Comparison of ENCODE assay signal across 8 cellular contexts in genomic region chr15:72117448-72117697, GRCh38. TPM values are rescaled to one million over a fixed set of nuclear protein-coding genes. Genes with fewer than 3 reads are reported as not detected.
DNase-seq lines count a peak whose midpoint lies in the region; ATAC-seq and TF ChIP-seq lines count a peak whose summit lies in the region.

No MANE protein-coding gene starts in this region.

- peak overlapping the region; percentile 89 for H3K27ac Mint-ChIP-seq in activated CD8-positive, alpha-beta memory T cell treated with anti-CD3 and anti-CD28 coated beads, Interleukin-2, amount 10 ng/mL, durations not matched to agents 7 days and 5 days
- peak overlapping the region; percentile 94 for H3K27ac Mint-ChIP-seq in endodermal cell

- DNase-seq in NCI-H2171 treated with DMSO at 0.1 percent for 48 hours (lab: John Stamatoyannopoulos, UW) (peak; percentile 53), endodermal cell (peak; percentile 92), NCI-H510A treated with DMSO at 0.1 percent for 48 hours (lab: John Stamatoyannopoulos, UW) (no peak)
- peak; percentile 83 for DNase-seq in activated CD8-positive, alpha-beta memory T cell treated with anti-CD3 and anti-CD28 coated beads, Interleukin-2, amount 10 ng/mL, durations not matched to agents 7 days and 5 days
- peak; percentile 73 for DNase-seq in stimulated activated naive CD4-positive, alpha-beta T cell treated with Interleukin-2 at 50 U/mL for 16 hours (lab: John Stamatoyannopoulos, UW)

- TF ChIP-seq CTCF in endodermal cell (conservative IDR thresholded peaks at IDR 0.05) = no peak

- CTCF ChIA-PET in activated CD8-positive, alpha-beta memory T cell treated with anti-CD3 and anti-CD28 coated beads, Interleukin-2, amount 10 ng/mL, durations not matched to agents 7 days and 5 days (lab: Charles Lee) = interaction anchor here (1.5 to 1.9 kb wide), 2 partner anchors 336 to 374 kb away, joined by 3 to 6 read pairs; no protein-coding TSS in a partner anchor

- H3K4me1 ChIP-seq in endodermal cell (ENCODE audit: control insufficient read depth, insufficient read depth, low read length) (peaks cover 3% of the 10 kb centered on the region), mucosa of stomach (ENCODE audit: control insufficient read depth, insufficient read depth, low read length) (peaks cover 3% of the 10 kb centered on the region)

- peaks cover 2% of the 10 kb centered on the region for H3K36me3 Mint-ChIP-seq in activated CD8-positive, alpha-beta memory T cell treated with anti-CD3 and anti-CD28 coated beads, Interleukin-2, amount 10 ng/mL, durations not matched to agents 7 days and 5 days
- no peaks in the 10 kb centered on the region for H3K36me3 Mint-ChIP-seq in endodermal cell (ENCODE audit: low read depth)

- H3K9me3 ChIP-seq in endodermal cell (ENCODE audit: control insufficient read depth, low read length) = no peaks in the 10 kb centered on the region
- no peaks in the 10 kb centered on the region for H3K9me3 ChIP-seq in mucosa of stomach (ENCODE audit: control insufficient read depth, low read length)

- H3K27ac ChIP-seq in endodermal cell (ENCODE audit: low read depth, low read length) = peak overlapping the region; percentile 77

- H3K4me1 Mint-ChIP-seq in activated CD8-positive, alpha-beta memory T cell treated with anti-CD3 and anti-CD28 coated beads, Interleukin-2, amount 10 ng/mL, durations not matched to agents 7 days and 5 days = peaks cover 28% of the 10 kb centered on the region
- peaks cover 31% of the 10 kb centered on the region for H3K4me1 Mint-ChIP-seq in endodermal cell

- peak overlapping the region; percentile 92 for H3K4me3 Mint-ChIP-seq in activated CD8-positive, alpha-beta memory T cell treated with anti-CD3 and anti-CD28 coated beads, Interleukin-2, amount 10 ng/mL, durations not matched to agents 7 days and 5 days
- H3K4me3 Mint-ChIP-seq in endodermal cell = peak overlapping the region; percentile 95

- H3K9me3 Mint-ChIP-seq in activated CD8-positive, alpha-beta memory T cell treated with anti-CD3 and anti-CD28 coated beads, Interleukin-2, amount 10 ng/mL, durations not matched to agents 7 days and 5 days (ENCODE audit: low read depth) = no peaks in the 10 kb centered on the region
- no peaks in the 10 kb centered on the region for H3K9me3 Mint-ChIP-seq in endodermal cell

- ATAC-seq in GM18505 (IDR thresholded peaks at IDR 0.05; ENCODE audit: unreplicated experiment) = peak; percentile 49
- peak; percentile 45 for ATAC-seq in HG02763 (IDR thresholded peaks at IDR 0.05; ENCODE audit: unreplicated experiment)
- ATAC-seq in activated CD8-positive, alpha-beta memory T cell treated with anti-CD3 and anti-CD28 coated beads, Interleukin-2, amount 10 ng/mL, durations not matched to agents 7 days and 5 days = peak; percentile 70

- H3K4me3 ChIP-seq in endodermal cell (ENCODE audit: low read length) = peak overlapping the region; percentile 96
- H3K4me3 ChIP-seq in mucosa of stomach (ENCODE audit: low read length) = peak overlapping the region; percentile 80

- peak; percentile 43 for TF ChIP-seq POLR2A in GM18505 (IDR thresholded peaks at IDR 0.05; ENCODE audit: borderline replicate concordance, extremely low read depth, insufficient read depth, insufficient read length)

- 0 to 1% methylated on average over 9 to 27 of the region's 27 CpGs for WGBS in endodermal cell (ENCODE audit: insufficient coverage in 1 of 2, insufficient read length in 1 of 2), 2 experiments

- peak overlapping the region; percentile 42 for H3K9ac ChIP-seq in endodermal cell (ENCODE audit: extremely low read depth, low read length, poor library complexity, severe bottlenecking)
- peak overlapping the region; percentile 76 for H3K9ac ChIP-seq in mucosa of stomach (ENCODE audit: low read length)

- no peaks in the 10 kb centered on the region for H3K27me3 ChIP-seq in endodermal cell (ENCODE audit: control insufficient read depth, insufficient read depth, low read length, poor library complexity, severe bottlenecking)
- no peaks in the 10 kb centered on the region for H3K27me3 ChIP-seq in mucosa of stomach (ENCODE audit: control insufficient read depth, insufficient read depth, low read length)

- peaks cover 3% of the 10 kb centered on the region for H3K27me3 Mint-ChIP-seq in activated CD8-positive, alpha-beta memory T cell treated with anti-CD3 and anti-CD28 coated beads, Interleukin-2, amount 10 ng/mL, durations not matched to agents 7 days and 5 days
- no peaks in the 10 kb centered on the region for H3K27me3 Mint-ChIP-seq in endodermal cell (ENCODE audit: insufficient read depth)

- no peaks in the 10 kb centered on the region for H3K36me3 ChIP-seq in endodermal cell (ENCODE audit: control insufficient read depth, insufficient read depth, low read length)
- no peaks in the 10 kb centered on the region for H3K36me3 ChIP-seq in mucosa of stomach (ENCODE audit: control insufficient read depth, insufficient read depth, low read length)

RNA-seq across cellular contexts. Expression of gene MYO9A, which starts 0.6 kb away (rescaled TPM):
- 10 to 100 TPM; 15.3 to 23.4 TPM for total RNA-seq in activated CD8-positive, alpha-beta memory T cell treated with anti-CD3 and anti-CD28 coated beads, Interleukin-2, amount 10 ng/mL, durations not matched to agents 7 days and 5 days
- total RNA-seq in endodermal cell = 10 to 100 TPM; 34.9 to 36.4 TPM
- 12.1 TPM for polyA plus RNA-seq in endodermal cell (2013, experiment 1 of 2)
- polyA plus RNA-seq in endodermal cell (2013, experiment 2 of 2) = 12.4 TPM

RNA-seq across cellular contexts. Expression of gene SENP8, which starts 0.8 kb away (rescaled TPM):
- total RNA-seq in activated CD8-positive, alpha-beta memory T cell treated with anti-CD3 and anti-CD28 coated beads, Interleukin-2, amount 10 ng/mL, durations not matched to agents 7 days and 5 days = 1 to 10 TPM; 1.1 to 1.4 TPM
- total RNA-seq in endodermal cell = 1 to 10 TPM; 4.7 to 6.6 TPM
- 6.4 TPM for polyA plus RNA-seq in endodermal cell (2013, experiment 1 of 2)
- polyA plus RNA-seq in endodermal cell (2013, experiment 2 of 2) = 6.0 TPM
